ENCODE assay signal across 10 cellular contexts in the genomic region with DNA sequence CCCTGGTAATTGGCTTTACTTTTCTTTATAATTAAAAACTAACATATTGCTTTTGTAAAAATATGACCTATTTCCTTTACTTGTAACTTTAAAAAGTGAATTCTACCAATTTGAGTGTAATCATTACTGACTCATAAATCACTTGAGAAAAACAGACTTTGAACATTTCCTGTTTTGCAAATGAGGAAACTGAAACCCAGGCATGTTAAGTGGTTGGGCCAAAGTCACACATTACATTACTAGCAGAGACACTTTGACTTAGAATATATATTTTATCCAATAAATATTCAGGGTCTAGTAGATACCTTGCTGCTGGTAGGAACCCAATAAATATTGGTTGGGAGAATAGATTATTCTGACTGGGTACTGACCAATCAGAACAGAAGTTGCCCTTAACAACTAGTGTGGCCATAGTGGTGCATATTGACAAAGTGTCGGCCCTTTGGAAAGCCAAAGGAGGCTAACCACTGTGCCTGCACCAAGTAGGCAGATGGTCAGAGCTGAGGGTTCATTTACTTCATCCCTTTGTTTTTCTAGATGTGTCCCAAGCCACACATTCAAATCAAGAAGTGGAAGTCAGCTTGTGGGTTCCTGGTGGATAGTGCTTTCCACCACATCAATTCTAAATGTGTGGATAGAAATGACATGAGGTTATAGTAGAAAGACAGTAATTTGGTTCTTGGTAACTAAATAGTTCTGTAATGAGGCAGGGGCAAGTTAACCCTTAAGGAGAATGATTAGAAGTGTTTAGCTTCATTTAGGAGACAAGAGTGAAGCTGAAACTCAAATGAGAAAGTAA.
DNase-seq lines count a peak whose midpoint lies in the region; ATAC-seq and TF ChIP-seq lines count a peak whose summit lies in the region.
"Had no signal": no experiment of that assay in that cellular context is flagged by ENCODE, and none has a peak within 500 bp of the region (broad histone marks: within the 10 kb centered on the region; RNA-seq: fewer than 3 reads in every experiment).

No MANE protein-coding gene starts in this region.

- CTCF ChIA-PET in T-cell (lab: Charles Lee) = interaction anchor here in 1 of 2 donors (0.6 kb wide), 1 partner anchor 1443 kb away, joined by 3 read pairs; no protein-coding TSS in a partner anchor

- H3K4me3 ChIP-seq in psoas muscle = no peak overlapping the region
- H3K4me3 ChIP-seq: K562 had no signal

- H3K4me3 Mint-ChIP-seq in activated T-cell treated with anti-CD3 and anti-CD28 coated beads, Interleukin-2, amount 50 U/mL, for 4 hours = no peak overlapping the region
- no peak overlapping the region for H3K4me3 Mint-ChIP-seq in T-cell

- H3K9me3 Mint-ChIP-seq in activated T-cell treated with anti-CD3 and anti-CD28 coated beads, Interleukin-2, amount 50 U/mL, for 4 hours = no peaks in the 10 kb centered on the region
- no peaks in the 10 kb centered on the region for H3K9me3 Mint-ChIP-seq in T-cell

- H3K9me3 ChIP-seq in psoas muscle = no peaks in the 10 kb centered on the region

- no peaks in the 10 kb centered on the region for H3K36me3 ChIP-seq in psoas muscle (ENCODE audit: insufficient read depth in 1 of 2, low read depth in 1 of 2)

- H3K36me3 Mint-ChIP-seq in activated T-cell treated with anti-CD3 and anti-CD28 coated beads, Interleukin-2, amount 50 U/mL, for 4 hours (ENCODE audit: insufficient read depth) = no peaks in the 10 kb centered on the region
- no peaks in the 10 kb centered on the region for H3K36me3 Mint-ChIP-seq in T-cell

- ATAC-seq in activated T-cell treated with anti-CD3 and anti-CD28 coated beads, Interleukin-2, amount 50 U/mL, for 4 hours = peak; percentile 46 to 72
- ATAC-seq in HG02943 (IDR thresholded peaks at IDR 0.05; ENCODE audit: low read depth, unreplicated experiment) = peak; percentile 75
- ATAC-seq in T-cell (replicated peaks in 1 of 4) = peak in 2 of 4 experiments; percentile 58 to 68
- peak; percentile 42 for ATAC-seq in stimulated activated naive CD8-positive, alpha-beta T cell treated with anti-CD3 and anti-CD28 coated beads, Interleukin-15, Interleukin-2, amounts not matched to agents 100 U/mL and 50 U/mL, for 24 hours
- ATAC-seq in psoas muscle = no peak
- ATAC-seq: K562 had no signal

- POLR2A ChIA-PET in T-cell (lab: Charles Lee) = no interaction called here

- TF ChIP-seq CTCF in GM13977 (IDR thresholded peaks at IDR 0.05; ENCODE audit: extremely low read depth, insufficient read depth, missing control alignments) = no peak
- no peak for TF ChIP-seq CTCF in psoas muscle (IDR thresholded peaks at IDR 0.05)

- DNase-seq in activated T-cell treated with anti-CD3 and anti-CD28 coated beads, Interleukin-2, amount 50 U/mL, for 4 hours = no peak
- no peak for DNase-seq in activated T-cell treated with anti-CD3 and anti-CD28 coated beads, Interleukin-2, amount 50 U/mL, for 1 hour
- DNase-seq in T-cell (no peak), COLO668 (lab: John Stamatoyannopoulos, UW; ENCODE audit: unreplicated experiment) (no peak), GM13977 (ENCODE audit: low spot score) (no peak), psoas muscle (no peak)
- no peak for DNase-seq in stimulated activated naive CD8-positive, alpha-beta T cell treated with anti-CD3 and anti-CD28 coated beads, Interleukin-15, Interleukin-2, amounts not matched to agents 100 U/mL and 50 U/mL, for 24 hours
- DNase-seq: retina had no signal

- H3K27me3 Mint-ChIP-seq in activated T-cell treated with anti-CD3 and anti-CD28 coated beads, Interleukin-2, amount 50 U/mL, for 4 hours (ENCODE audit: low read depth) = no peaks in the 10 kb centered on the region
- no peaks in the 10 kb centered on the region for H3K27me3 Mint-ChIP-seq in T-cell

- peak overlapping the region; percentile 53 to 72 for H3K27ac Mint-ChIP-seq in T-cell

- H3K4me1 Mint-ChIP-seq in activated T-cell treated with anti-CD3 and anti-CD28 coated beads, Interleukin-2, amount 50 U/mL, for 4 hours (ENCODE audit: low read depth) = peaks cover 20% of the 10 kb centered on the region
- H3K4me1 Mint-ChIP-seq in T-cell = peaks cover 0 to 35% (median 10%) of the 10 kb centered on the region in 3 donors

- in situ Hi-C loops in GM13977 (cut with MboI; ENCODE audit: low pct_unique_long_range_greater_than_20kb, low sequenced_read_pairs, unreplicated experiment) = loop anchor here (25.0 kb wide), 1 partner anchor 311 kb away; no protein-coding TSS in a partner anchor

- 96 to 98% (median 96%) methylated on average over 1 of the region's 1 CpG for WGBS in psoas muscle, 3 donors

- no peaks in the 10 kb centered on the region for H3K4me1 ChIP-seq in psoas muscle

- intact Hi-C loops in psoas muscle (cut with DNase I) = no loop called here

- H3K27me3 ChIP-seq in psoas muscle (ENCODE audit: insufficient read depth in 3 of 3, low read length in 2 of 3) = no peaks in the 10 kb centered on the region

- no peak overlapping the region for H3K27ac ChIP-seq in psoas muscle

Comparison
In these comparisons a context has a peak if more than half of its experiments do, and no peak if none do; other contexts are left out.
1. ATAC-seq: peak in activated T-cell treated with anti-CD3 and anti-CD28 coated beads, Interleukin-2, amount 50 U/mL, for 4 hours (2 of 2), HG02943 (single experiment) and stimulated activated naive CD8-positive, alpha-beta T cell treated with anti-CD3 and anti-CD28 coated beads, Interleukin-15, Interleukin-2, amounts not matched to agents 100 U/mL and 50 U/mL, for 24 hours (single experiment); none in psoas muscle (0 of 4).